18 cellular contexts compared by ENCODE assay signal in genomic region chr6:140046030-140046632, GRCh38.
"Had no signal": no experiment of that assay in that cellular context is flagged by ENCODE, and none has a peak within 500 bp of the region (broad histone marks: within the 10 kb centered on the region; RNA-seq: fewer than 3 reads in every experiment).

No MANE protein-coding gene starts in this region.

- H3K27ac ChIP-seq: brain microvascular endothelial cell, coronary artery, lower lobe of right lung had no signal

- H3K36me3 ChIP-seq: brain microvascular endothelial cell, lower lobe of right lung had no signal

- H3K27me3 ChIP-seq: brain microvascular endothelial cell had no signal

- ATAC-seq: activated CD8-positive, alpha-beta T cell treated with anti-CD3 and anti-CD28 coated beads for 36 hours had no signal

- H3K4me3 ChIP-seq: coronary artery, lower lobe of right lung had no signal

- H3K4me1 ChIP-seq: lower lobe of right lung had no signal

- DNase-seq: activated CD4-positive, alpha-beta T cell treated with anti-CD3 and anti-CD28 coated beads, Interleukin-2, amount 10 ng/mL, durations not matched to agents 24 days and 14 days; activated CD8-positive, alpha-beta T cell treated with anti-CD3 and anti-CD28 coated beads for 36 hours; activated naive CD4-positive, alpha-beta T cell treated with Interleukin-2 at 50 U/mL for 16 hours; activated T-cell treated with anti-CD3 and anti-CD28 coated beads, Interleukin-2, amount 50 U/mL, for 24 hours; anterior cingulate cortex; brain microvascular endothelial cell; hypothalamus; islet precursor cell; lower lobe of right lung; nucleus accumbens; posterior cingulate gyrus; retina; stimulated activated CD4-positive, alpha-beta T cell treated with anti-CD3 and anti-CD28 coated beads, Interleukin-12 subunit alpha, Interleukin-12 subunit beta, amount 100 ng/mL, for 4 hours; stimulated activated CD4-positive, alpha-beta T cell treated with anti-CD3 and anti-CD28 coated beads, Interleukin-1b, Interleukin-23, amount 100 ng/mL, for 48 hours; stimulated activated CD8-positive, alpha-beta memory T cell treated with anti-CD3 and anti-CD28 coated beads, Interleukin-4, amount 100 ng/mL, for 48 hours; stimulated activated naive CD4-positive, alpha-beta T cell had no signal

- H3K9me3 ChIP-seq: lower lobe of right lung had no signal

- FAIRE-seq: frontal cortex had no signal
